ENCODE assay signal across 15 cellular contexts in the genomic region with DNA sequence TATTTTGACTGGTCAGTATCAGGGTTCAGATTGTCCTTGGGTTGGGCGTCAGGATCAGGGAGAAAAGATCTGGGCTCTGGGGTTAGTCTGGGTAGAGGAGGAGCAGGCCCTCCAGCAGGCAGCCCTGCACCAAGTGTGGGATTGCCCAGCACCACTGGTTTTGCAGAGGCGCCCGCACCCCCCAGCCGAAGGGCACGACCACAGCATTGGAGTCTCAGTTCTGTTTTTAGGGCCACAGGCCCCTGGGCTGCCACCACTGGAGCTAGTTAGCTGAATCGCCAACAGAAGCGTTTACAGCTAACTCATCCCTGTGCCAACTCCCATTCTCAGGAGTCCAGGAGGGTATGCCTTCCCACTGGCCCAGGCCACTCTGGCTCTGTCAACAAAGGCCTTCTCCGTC.
A peak's percentile ranks its signal among the peaks of the same experiment; 100 is the strongest.
DNase-seq lines count a peak whose midpoint lies in the region; ATAC-seq and TF ChIP-seq lines count a peak whose summit lies in the region.
"Had no signal": no experiment of that assay in that cellular context is flagged by ENCODE, and none has a peak within 500 bp of the region (broad histone marks: within the 10 kb centered on the region; RNA-seq: fewer than 3 reads in every experiment).

No MANE protein-coding gene starts in this region.

- no peak for TF ChIP-seq CTCF in WERI-Rb-1 (IDR thresholded peaks at IDR 0.05; ENCODE audit: low read depth, low read length)

- H3K27me3 ChIP-seq in WERI-Rb-1 (ENCODE audit: insufficient read depth, low read depth, severe bottlenecking), result no peaks in the 10 kb centered on the region
- H3K27me3 ChIP-seq in rectal smooth muscle tissue (ENCODE audit: control insufficient read depth, insufficient read depth, low read length), result no peaks in the 10 kb centered on the region

- intact Hi-C loops in left ventricle myocardium superior (cut with micrococcal nuclease), result no loop called here

- peaks cover 26% of the 10 kb centered on the region for H3K4me1 ChIP-seq in rectal smooth muscle tissue (ENCODE audit: control insufficient read depth, insufficient read depth, low read length)

- H3K36me3 ChIP-seq in WERI-Rb-1 (peaks cover 15% of the 10 kb centered on the region), rectal smooth muscle tissue (ENCODE audit: control insufficient read depth, insufficient read depth, low read length) (peaks cover 33% of the 10 kb centered on the region)

- ATAC-seq in left ventricle myocardium superior, result peak; percentile 3
- ATAC-seq in GM21619 (IDR thresholded peaks at IDR 0.05; ENCODE audit: unreplicated experiment), result no peak
- ATAC-seq in GM18511 (IDR thresholded peaks at IDR 0.05; ENCODE audit: unreplicated experiment), result no peak

- H3K27ac ChIP-seq in WERI-Rb-1 (0 out of 2 replicates have a peak overlapping the region, but pooled peaks have one; percentile 30), rectal smooth muscle tissue (ENCODE audit: low read depth, low read length) (peak overlapping the region; percentile 5)
- H3K27ac ChIP-seq: KMS-11 had no signal

- no peak overlapping the region for H3K9ac ChIP-seq in rectal smooth muscle tissue (ENCODE audit: low read length)
- H3K9ac ChIP-seq: KMS-11 had no signal

- DNase-seq in CD1c-positive myeloid dendritic cell (ENCODE audit: extremely low spot score) (peak; percentile 4), WERI-Rb-1 (no peak), left ventricle myocardium superior (no peak), HuH-7.5 (ENCODE audit: low spot score) (no peak), AG20443 (ENCODE audit: low spot score) (no peak)
- DNase-seq: AML-193; CD4-positive, CD25-positive, alpha-beta regulatory T cell; NCI-H1105 treated with DMSO at 0.1 percent for 48 hours; NCI-H1930; NCI-H524; SIG-M5 had no signal

- H3K4me3 ChIP-seq in WERI-Rb-1 (ENCODE audit: low read depth, low read length) (no peak overlapping the region), rectal smooth muscle tissue (ENCODE audit: low read length) (no peak overlapping the region)

- no peaks in the 10 kb centered on the region for H3K9me3 ChIP-seq in WERI-Rb-1 (ENCODE audit: severe bottlenecking)
